35 cellular contexts compared by ENCODE assay signal in genomic region chr3:129812589-129812988, GRCh38.
"Had no signal": no experiment of that assay in that cellular context is flagged by ENCODE, and none has a peak within 500 bp of the region (broad histone marks: within the 10 kb centered on the region; RNA-seq: fewer than 3 reads in every experiment).

No MANE protein-coding gene starts in this region.

- H3K27me3 ChIP-seq: brain microvascular endothelial cell had no signal

- H2AFZ ChIP-seq: PC-9 had no signal

- H3K27ac ChIP-seq: brain microvascular endothelial cell, PC-9, RWPE1, WERI-Rb-1 had no signal

- H3K27me3 Mint-ChIP-seq: activated CD4-positive, alpha-beta memory T cell treated with anti-CD3 and anti-CD28 coated beads, Interleukin-2, amount 10 ng/mL, durations not matched to agents 7 days and 5 days; activated CD8-positive, alpha-beta memory T cell treated with anti-CD3 and anti-CD28 coated beads, Interleukin-2, amount 10 ng/mL, durations not matched to agents 7 days and 5 days; activated naive CD4-positive, alpha-beta T cell treated with anti-CD3 and anti-CD28 coated beads, Interleukin-2, amount 10 ng/mL, durations not matched to agents 7 days and 5 days; activated naive CD8-positive, alpha-beta T cell; activated naive CD8-positive, alpha-beta T cell treated with anti-CD3 and anti-CD28 coated beads, Interleukin-2, amount 50 U/mL, for 24 hours; T-cell had no signal

- H3K36me3 ChIP-seq: brain microvascular endothelial cell, WERI-Rb-1 had no signal

- H3K36me3 Mint-ChIP-seq: activated naive CD4-positive, alpha-beta T cell treated with anti-CD3 and anti-CD28 coated beads, Interleukin-2, amount 10 ng/mL, durations not matched to agents 7 days and 5 days had no signal

- FAIRE-seq: RCC 7860 had no signal

- H3K4me3 Mint-ChIP-seq: activated CD4-positive, alpha-beta memory T cell treated with anti-CD3 and anti-CD28 coated beads, Interleukin-2, amount 10 ng/mL, durations not matched to agents 7 days and 5 days; activated CD8-positive, alpha-beta memory T cell treated with anti-CD3 and anti-CD28 coated beads, Interleukin-2, amount 10 ng/mL, durations not matched to agents 7 days and 5 days; activated naive CD4-positive, alpha-beta T cell treated with anti-CD3 and anti-CD28 coated beads, Interleukin-2, amount 10 ng/mL, durations not matched to agents 7 days and 5 days; activated naive CD8-positive, alpha-beta T cell; activated naive CD8-positive, alpha-beta T cell treated with anti-CD3 and anti-CD28 coated beads, Interleukin-2, amount 50 U/mL, for 24 hours; T-cell had no signal

- H3K4me2 ChIP-seq: PC-9 had no signal

- H3K9me3 Mint-ChIP-seq: activated CD4-positive, alpha-beta memory T cell treated with anti-CD3 and anti-CD28 coated beads, Interleukin-2, amount 10 ng/mL, durations not matched to agents 7 days and 5 days had no signal

- H3K27ac Mint-ChIP-seq: activated CD4-positive, alpha-beta memory T cell treated with anti-CD3 and anti-CD28 coated beads, Interleukin-2, amount 10 ng/mL, durations not matched to agents 7 days and 5 days; activated CD8-positive, alpha-beta memory T cell treated with anti-CD3 and anti-CD28 coated beads, Interleukin-2, amount 10 ng/mL, durations not matched to agents 7 days and 5 days; activated naive CD4-positive, alpha-beta T cell treated with anti-CD3 and anti-CD28 coated beads, Interleukin-2, amount 10 ng/mL, durations not matched to agents 7 days and 5 days; activated naive CD8-positive, alpha-beta T cell; activated naive CD8-positive, alpha-beta T cell treated with anti-CD3 and anti-CD28 coated beads, Interleukin-2, amount 50 U/mL, for 24 hours; T-cell had no signal

- DNase-seq: activated CD4-positive, alpha-beta memory T cell treated with anti-CD3 and anti-CD28 coated beads, Interleukin-2, amount 10 ng/mL, durations not matched to agents 7 days and 5 days; activated CD4-positive, alpha-beta T cell treated with anti-CD3 and anti-CD28 coated beads for 1 hour; activated CD4-positive, alpha-beta T cell treated with anti-CD3 and anti-CD28 coated beads for 48 hours; activated CD4-positive, CD25-positive, alpha-beta regulatory T cell; activated CD8-positive, alpha-beta memory T cell treated with anti-CD3 and anti-CD28 coated beads for 24 hours; activated CD8-positive, alpha-beta memory T cell treated with anti-CD3 and anti-CD28 coated beads, Interleukin-2, amount 10 ng/mL, durations not matched to agents 7 days and 5 days; activated CD8-positive, alpha-beta memory T cell treated with anti-CD3 and anti-CD28 coated beads, Interleukin-2, amount 50 U/mL, for 48 hours; activated effector memory CD4-positive, alpha-beta T cell treated with Interleukin-2 at 50 U/mL for 16 hours; activated naive CD4-positive, alpha-beta T cell treated with anti-CD3 and anti-CD28 coated beads, Interleukin-2, amount 10 ng/mL, durations not matched to agents 7 days and 5 days; activated naive CD8-positive, alpha-beta T cell treated with anti-CD3 and anti-CD28 coated beads, Interleukin-2, amount 50 U/mL, for 24 hours; activated T-cell treated with anti-CD3 and anti-CD28 coated beads, Interleukin-2, amount 50 U/mL, for 48 hours; aorta; brain microvascular endothelial cell; central memory CD4-positive, alpha-beta T cell; Kasumi-1; KBM-7; MM.1S; NCI-H1092 treated with DMSO at 0.1 percent for 48 hours; NCI-H1417; NCI-H187 treated with DMSO at 0.1 percent for 48 hours; NCI-H2081; NCI-H2171 treated with DMSO at 0.1 percent for 48 hours; NCI-H2227 treated with DMSO at 0.1 percent for 48 hours; NCI-H446; NCI-H524; NCI-H69; PC-9; SIG-M5; T-cell; T-helper 2 cell; T-helper 9 cell; WERI-Rb-1 had no signal

- H3K4me3 ChIP-seq: PC-9 had no signal

- H3K4me1 Mint-ChIP-seq: activated CD4-positive, alpha-beta memory T cell treated with anti-CD3 and anti-CD28 coated beads, Interleukin-2, amount 10 ng/mL, durations not matched to agents 7 days and 5 days; activated CD8-positive, alpha-beta memory T cell treated with anti-CD3 and anti-CD28 coated beads, Interleukin-2, amount 10 ng/mL, durations not matched to agents 7 days and 5 days; activated naive CD4-positive, alpha-beta T cell treated with anti-CD3 and anti-CD28 coated beads, Interleukin-2, amount 10 ng/mL, durations not matched to agents 7 days and 5 days had no signal
